1 cellular context compared by ENCODE assay signal in genomic region chr18:50806208-50806616, GRCh38.
TF ChIP-seq lines count a peak whose summit lies in the region.

No MANE protein-coding gene starts in this region.

TF ChIP-seq in IMR-90, 13 proteins besides CTCF, POLR2A, EP300 and RAD21 (continued from another document):
- TF ChIP-seq ELK1 (IDR thresholded peaks at IDR 0.05; ENCODE audit: borderline replicate concordance, low read depth, low read length) (no peak), USF2 (IDR thresholded peaks at IDR 0.05; ENCODE audit: low read depth, low read length) (no peak), RCOR1 (IDR thresholded peaks at IDR 0.05; ENCODE audit: insufficient replicate concordance, low read length) (no peak), FOS (IDR thresholded peaks at IDR 0.05; ENCODE audit: low read depth, low read length) (no peak), CHD1 (IDR thresholded peaks at IDR 0.05; ENCODE audit: low read depth, low read length) (no peak), MXI1 (IDR thresholded peaks at IDR 0.05; ENCODE audit: borderline replicate concordance, low read depth, low read length) (no peak), NFE2L2 (IDR thresholded peaks at IDR 0.05; ENCODE audit: low read depth, low read length) (no peak), MAFK (IDR thresholded peaks at IDR 0.05; ENCODE audit: low read depth, low read length) (no peak)
